ENCODE assay signal across 1 cellular context in genomic region chr17:79994222-79994569, GRCh38.
TF ChIP-seq lines count a peak whose summit lies in the region.

No MANE protein-coding gene starts in this region.

TF ChIP-seq in HepG2, 621 proteins besides CTCF, POLR2A, EP300 and RAD21:
- TF ChIP-seq ZNF333 (CRISPR knock-in tag; IDR thresholded peaks at IDR 0.05; ENCODE audit: borderline replicate concordance), result peak; percentile 35; the same call in 1 of the 2 replicates
- TF ChIP-seq ZNF670 (CRISPR knock-in tag; IDR thresholded peaks at IDR 0.05; ENCODE audit: borderline replicate concordance), result 0 out of 2 replicates have a peak, but pooled peaks have one; percentile 1
